In genomic region chr6:3139090-3139903, GRCh38 we compare ENCODE assay signal across 1 cellular context.
TF ChIP-seq lines count a peak whose summit lies in the region.

No MANE protein-coding gene starts in this region.

TF ChIP-seq in HepG2, 621 proteins besides CTCF, POLR2A, EP300 and RAD21 (continued from another document and continues in another):
- TF ChIP-seq SOX13 (IDR thresholded peaks at IDR 0.05): peak; percentile 44; the same call in 1 of the 2 replicates
- TF ChIP-seq SOX13 (CRISPR knock-in tag; conservative IDR thresholded peaks at IDR 0.05 in 1 of 2, IDR thresholded peaks at IDR 0.05 in 1 of 2): peak in 1 of 2 experiments; percentile 89; a peak in 2 of 4 replicates
- peak; percentile 90; the same call in 1 of the 2 replicates for TF ChIP-seq RARG (CRISPR knock-in tag; IDR thresholded peaks at IDR 0.05; ENCODE audit: low read depth)
- TF ChIP-seq SSRP1 (CRISPR knock-in tag; IDR thresholded peaks at IDR 0.05): 0 out of 2 replicates have a peak, but pooled peaks have one; percentile 14
- TF ChIP-seq HNF1B (CRISPR knock-in tag; IDR thresholded peaks at IDR 0.05): peak; percentile 87
- TF ChIP-seq, protein P1, sequence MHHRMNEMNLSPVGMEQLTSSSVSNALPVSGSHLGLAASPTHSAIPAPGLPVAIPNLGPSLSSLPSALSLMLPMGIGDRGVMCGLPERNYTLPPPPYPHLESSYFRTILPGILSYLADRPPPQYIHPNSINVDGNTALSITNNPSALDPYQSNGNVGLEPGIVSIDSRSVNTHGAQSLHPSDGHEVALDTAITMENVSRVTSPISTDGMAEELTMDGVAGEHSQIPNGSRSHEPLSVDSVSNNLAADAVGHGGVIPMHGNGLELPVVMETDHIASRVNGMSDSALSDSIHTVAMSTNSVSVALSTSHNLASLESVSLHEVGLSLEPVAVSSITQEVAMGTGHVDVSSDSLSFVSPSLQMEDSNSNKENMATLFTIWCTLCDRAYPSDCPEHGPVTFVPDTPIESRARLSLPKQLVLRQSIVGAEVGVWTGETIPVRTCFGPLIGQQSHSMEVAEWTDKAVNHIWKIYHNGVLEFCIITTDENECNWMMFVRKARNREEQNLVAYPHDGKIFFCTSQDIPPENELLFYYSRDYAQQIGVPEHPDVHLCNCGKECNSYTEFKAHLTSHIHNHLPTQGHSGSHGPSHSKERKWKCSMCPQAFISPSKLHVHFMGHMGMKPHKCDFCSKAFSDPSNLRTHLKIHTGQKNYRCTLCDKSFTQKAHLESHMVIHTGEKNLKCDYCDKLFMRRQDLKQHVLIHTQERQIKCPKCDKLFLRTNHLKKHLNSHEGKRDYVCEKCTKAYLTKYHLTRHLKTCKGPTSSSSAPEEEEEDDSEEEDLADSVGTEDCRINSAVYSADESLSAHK (CRISPR knock-in tag; IDR thresholded peaks at IDR 0.05; ENCODE audit: borderline replicate concordance): no peak
- TF ChIP-seq SP5 (CRISPR knock-in tag; IDR thresholded peaks at IDR 0.05; ENCODE audit: borderline replicate concordance, low read depth): peak; percentile 68
- no peak for TF ChIP-seq HIC2 (CRISPR knock-in tag; IDR thresholded peaks at IDR 0.05; ENCODE audit: low read depth)
- no peak for TF ChIP-seq NBN (conservative IDR thresholded peaks at IDR 0.05)
- no peak for TF ChIP-seq SRSF9 (IDR thresholded peaks at IDR 0.05; ENCODE audit: borderline replicate concordance, insufficient read depth, low read depth, low read length, poor library complexity, severe bottlenecking)
- TF ChIP-seq THAP9 (CRISPR knock-in tag; IDR thresholded peaks at IDR 0.05; ENCODE audit: borderline replicate concordance): no peak; the same call in 1 of the 2 replicates
- TF ChIP-seq ZC3H13 (CRISPR knock-in tag; IDR thresholded peaks at IDR 0.05): no peak
- TF ChIP-seq, protein P2, sequence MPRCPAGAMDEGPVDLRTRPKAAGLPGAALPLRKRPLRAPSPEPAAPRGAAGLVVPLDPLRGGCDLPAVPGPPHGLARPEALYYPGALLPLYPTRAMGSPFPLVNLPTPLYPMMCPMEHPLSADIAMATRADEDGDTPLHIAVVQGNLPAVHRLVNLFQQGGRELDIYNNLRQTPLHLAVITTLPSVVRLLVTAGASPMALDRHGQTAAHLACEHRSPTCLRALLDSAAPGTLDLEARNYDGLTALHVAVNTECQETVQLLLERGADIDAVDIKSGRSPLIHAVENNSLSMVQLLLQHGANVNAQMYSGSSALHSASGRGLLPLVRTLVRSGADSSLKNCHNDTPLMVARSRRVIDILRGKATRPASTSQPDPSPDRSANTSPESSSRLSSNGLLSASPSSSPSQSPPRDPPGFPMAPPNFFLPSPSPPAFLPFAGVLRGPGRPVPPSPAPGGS (CRISPR knock-in tag; IDR thresholded peaks at IDR 0.05): peak; percentile 90; the same call in 1 of the 2 replicates
- no peak for TF ChIP-seq ZNF589 (CRISPR knock-in tag; conservative IDR thresholded peaks at IDR 0.05)
- TF ChIP-seq, protein P3, sequence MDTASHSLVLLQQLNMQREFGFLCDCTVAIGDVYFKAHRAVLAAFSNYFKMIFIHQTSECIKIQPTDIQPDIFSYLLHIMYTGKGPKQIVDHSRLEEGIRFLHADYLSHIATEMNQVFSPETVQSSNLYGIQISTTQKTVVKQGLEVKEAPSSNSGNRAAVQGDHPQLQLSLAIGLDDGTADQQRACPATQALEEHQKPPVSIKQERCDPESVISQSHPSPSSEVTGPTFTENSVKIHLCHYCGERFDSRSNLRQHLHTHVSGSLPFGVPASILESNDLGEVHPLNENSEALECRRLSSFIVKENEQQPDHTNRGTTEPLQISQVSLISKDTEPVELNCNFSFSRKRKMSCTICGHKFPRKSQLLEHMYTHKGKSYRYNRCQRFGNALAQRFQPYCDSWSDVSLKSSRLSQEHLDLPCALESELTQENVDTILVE (CRISPR knock-in tag; IDR thresholded peaks at IDR 0.05): peak; percentile 94
- TF ChIP-seq, protein P4, sequence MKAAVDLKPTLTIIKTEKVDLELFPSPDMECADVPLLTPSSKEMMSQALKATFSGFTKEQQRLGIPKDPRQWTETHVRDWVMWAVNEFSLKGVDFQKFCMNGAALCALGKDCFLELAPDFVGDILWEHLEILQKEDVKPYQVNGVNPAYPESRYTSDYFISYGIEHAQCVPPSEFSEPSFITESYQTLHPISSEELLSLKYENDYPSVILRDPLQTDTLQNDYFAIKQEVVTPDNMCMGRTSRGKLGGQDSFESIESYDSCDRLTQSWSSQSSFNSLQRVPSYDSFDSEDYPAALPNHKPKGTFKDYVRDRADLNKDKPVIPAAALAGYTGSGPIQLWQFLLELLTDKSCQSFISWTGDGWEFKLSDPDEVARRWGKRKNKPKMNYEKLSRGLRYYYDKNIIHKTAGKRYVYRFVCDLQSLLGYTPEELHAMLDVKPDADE (CRISPR knock-in tag; IDR thresholded peaks at IDR 0.05): no peak
- TF ChIP-seq ZNF350 (CRISPR knock-in tag; IDR thresholded peaks at IDR 0.05; ENCODE audit: borderline replicate concordance, low read depth): peak; percentile 93; the same call in 1 of the 2 replicates
- TF ChIP-seq GATAD2A (CRISPR knock-in tag; IDR thresholded peaks at IDR 0.05): peak; percentile 97
- TF ChIP-seq FOXM1 (CRISPR knock-in tag; IDR thresholded peaks at IDR 0.05): no peak
- peak; percentile 43; the same call in 1 of the 2 replicates for TF ChIP-seq TP53 (CRISPR knock-in tag; conservative IDR thresholded peaks at IDR 0.05)
- TF ChIP-seq TOE1 (CRISPR knock-in tag; IDR thresholded peaks at IDR 0.05): no peak
- TF ChIP-seq TSC22D2 (CRISPR knock-in tag; IDR thresholded peaks at IDR 0.05; ENCODE audit: borderline replicate concordance): peak; percentile 54; the same call in 1 of the 2 replicates
- peak; percentile 60; the same call in 1 of the 2 replicates for TF ChIP-seq ZNF44 (CRISPR knock-in tag; IDR thresholded peaks at IDR 0.05)
- TF ChIP-seq, protein P5, sequence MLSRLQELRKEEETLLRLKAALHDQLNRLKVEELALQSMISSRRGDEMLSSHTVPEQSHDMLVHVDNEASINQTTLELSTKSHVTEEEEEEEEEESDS (CRISPR knock-in tag; IDR thresholded peaks at IDR 0.05; ENCODE audit: borderline replicate concordance): 0 out of 2 replicates have a peak, but pooled peaks have one; percentile 28
- TF ChIP-seq CBX1 (IDR thresholded peaks at IDR 0.05; ENCODE audit: low read depth): no peak
- no peak for TF ChIP-seq SP1 (IDR thresholded peaks at IDR 0.05)
- TF ChIP-seq SP1 (CRISPR knock-in tag; IDR thresholded peaks at IDR 0.05): no peak
- 0 out of 2 replicates have a peak, but pooled peaks have one; percentile 43 for TF ChIP-seq CREB3 (CRISPR knock-in tag; IDR thresholded peaks at IDR 0.05)
- TF ChIP-seq NR2F6 (IDR thresholded peaks at IDR 0.05): peak; percentile 37; the same call in 1 of the 2 replicates
- TF ChIP-seq NR2F6 (CRISPR knock-in tag; IDR thresholded peaks at IDR 0.05): peak; percentile 83
- TF ChIP-seq NCOA1 (CRISPR knock-in tag; IDR thresholded peaks at IDR 0.05): no peak
- no peak for TF ChIP-seq ZNF569 (CRISPR knock-in tag; IDR thresholded peaks at IDR 0.05; ENCODE audit: borderline replicate concordance)
- no peak for TF ChIP-seq ZNF143 (CRISPR knock-in tag; IDR thresholded peaks at IDR 0.05)
- no peak for TF ChIP-seq NAIF1 (CRISPR knock-in tag; IDR thresholded peaks at IDR 0.05; ENCODE audit: borderline replicate concordance)
- peak; percentile 91 for TF ChIP-seq FOXA1 (IDR thresholded peaks at IDR 0.05)
- peak; percentile 100 for TF ChIP-seq FOXA1 (CRISPR knock-in tag; IDR thresholded peaks at IDR 0.05)
- TF ChIP-seq ZNF430 (CRISPR knock-in tag; IDR thresholded peaks at IDR 0.05): no peak
- TF ChIP-seq ZNF740 (CRISPR knock-in tag; IDR thresholded peaks at IDR 0.05): no peak
- no peak for TF ChIP-seq ZBTB44 (CRISPR knock-in tag; IDR thresholded peaks at IDR 0.05)
- TF ChIP-seq, protein P6, sequence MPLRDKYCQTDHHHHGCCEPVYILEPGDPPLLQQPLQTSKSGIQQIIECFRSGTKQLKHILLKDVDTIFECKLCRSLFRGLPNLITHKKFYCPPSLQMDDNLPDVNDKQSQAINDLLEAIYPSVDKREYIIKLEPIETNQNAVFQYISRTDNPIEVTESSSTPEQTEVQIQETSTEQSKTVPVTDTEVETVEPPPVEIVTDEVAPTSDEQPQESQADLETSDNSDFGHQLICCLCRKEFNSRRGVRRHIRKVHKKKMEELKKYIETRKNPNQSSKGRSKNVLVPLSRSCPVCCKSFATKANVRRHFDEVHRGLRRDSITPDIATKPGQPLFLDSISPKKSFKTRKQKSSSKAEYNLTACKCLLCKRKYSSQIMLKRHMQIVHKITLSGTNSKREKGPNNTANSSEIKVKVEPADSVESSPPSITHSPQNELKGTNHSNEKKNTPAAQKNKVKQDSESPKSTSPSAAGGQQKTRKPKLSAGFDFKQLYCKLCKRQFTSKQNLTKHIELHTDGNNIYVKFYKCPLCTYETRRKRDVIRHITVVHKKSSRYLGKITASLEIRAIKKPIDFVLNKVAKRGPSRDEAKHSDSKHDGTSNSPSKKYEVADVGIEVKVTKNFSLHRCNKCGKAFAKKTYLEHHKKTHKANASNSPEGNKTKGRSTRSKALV (CRISPR knock-in tag; IDR thresholded peaks at IDR 0.05): peak; percentile 71; the same call in 1 of the 2 replicates
- no peak for TF ChIP-seq KAT2B (IDR thresholded peaks at IDR 0.05; ENCODE audit: borderline replicate concordance, low read depth, low read length)
- TF ChIP-seq MAFK (conservative IDR thresholded peaks at IDR 0.05 in 1 of 2, IDR thresholded peaks at IDR 0.05 in 1 of 2; ENCODE audit: low read length in 2 of 2): peak; percentile 93 to 98
- TF ChIP-seq, protein P7, sequence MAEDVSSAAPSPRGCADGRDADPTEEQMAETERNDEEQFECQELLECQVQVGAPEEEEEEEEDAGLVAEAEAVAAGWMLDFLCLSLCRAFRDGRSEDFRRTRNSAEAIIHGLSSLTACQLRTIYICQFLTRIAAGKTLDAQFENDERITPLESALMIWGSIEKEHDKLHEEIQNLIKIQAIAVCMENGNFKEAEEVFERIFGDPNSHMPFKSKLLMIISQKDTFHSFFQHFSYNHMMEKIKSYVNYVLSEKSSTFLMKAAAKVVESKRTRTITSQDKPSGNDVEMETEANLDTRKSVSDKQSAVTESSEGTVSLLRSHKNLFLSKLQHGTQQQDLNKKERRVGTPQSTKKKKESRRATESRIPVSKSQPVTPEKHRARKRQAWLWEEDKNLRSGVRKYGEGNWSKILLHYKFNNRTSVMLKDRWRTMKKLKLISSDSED (CRISPR knock-in tag; IDR thresholded peaks at IDR 0.05): no peak
